Comparison of ENCODE assay signal across 8 cellular contexts in genomic region chr16:30075503-30076275, GRCh38. TPM values are rescaled to one million over a fixed set of nuclear protein-coding genes. Genes with fewer than 3 reads are reported as not detected.
DNase-seq lines count a peak whose midpoint lies in the region; ATAC-seq and TF ChIP-seq lines count a peak whose summit lies in the region.

Gene PPP4C (plus strand): TSS chr16:30075994. CDS start chr16:30076378, 384 bp downstream.

- POLR2A ChIA-PET in activated CD4-positive, alpha-beta T cell treated with anti-CD3 and anti-CD28 coated beads, Interleukin-2, amount 10 ng/mL, durations not matched to agents 7 days and 5 days (lab: Charles Lee), result interaction anchor here (0.6 to 1.8 kb wide), 4 partner anchors 10 to 16 kb away, joined by 3 to 6 read pairs (median 3); partner anchors contain the start of genes ALDOA and TBX6

- H3K4me1 Mint-ChIP-seq in activated CD4-positive, alpha-beta T cell treated with anti-CD3 and anti-CD28 coated beads, Interleukin-2, amount 10 ng/mL, durations not matched to agents 7 days and 5 days, result peaks cover 43% of the 10 kb centered on the region

- peak; percentile 87 for DNase-seq in 8988T
- DNase-seq in NCI-H69 (lab: John Stamatoyannopoulos, UW), result peak; percentile 94
- DNase-seq in activated CD4-positive, alpha-beta T cell treated with anti-CD3 and anti-CD28 coated beads, Interleukin-2, amount 10 ng/mL, durations not matched to agents 7 days and 5 days, result peak; percentile 92
- peak; percentile 90 for DNase-seq in coronary artery (ENCODE audit: low spot score)
- DNase-seq in left lobe of liver (ENCODE audit: low spot score), result peak; percentile 92
- DNase-seq in stimulated activated CD4-positive, alpha-beta T cell treated with anti-CD3 and anti-CD28 coated beads, Interleukin-2, amount 100 ng/mL, for 24 hours, result peak; percentile 89 to 95

- peak within 1 kb of the TSS; percentile 82 to 96 for H3K27ac ChIP-seq in coronary artery

- peak within 1 kb of the TSS; percentile 97 for H3K4me3 ChIP-seq in coronary artery

- CTCF ChIA-PET in activated CD4-positive, alpha-beta T cell treated with anti-CD3 and anti-CD28 coated beads, Interleukin-2, amount 10 ng/mL, durations not matched to agents 7 days and 5 days (lab: Charles Lee), result interaction anchor here (0.7 to 10.6 kb wide), 7 partner anchors 9 to 84 kb away, joined by 3 to 112 read pairs (median 4); partner anchors contain the start of gene TBX6

- no peak for TF ChIP-seq CTCF in coronary artery (IDR thresholded peaks at IDR 0.05)

- H3K4me3 Mint-ChIP-seq in activated CD4-positive, alpha-beta T cell treated with anti-CD3 and anti-CD28 coated beads, Interleukin-2, amount 10 ng/mL, durations not matched to agents 7 days and 5 days, result peak within 1 kb of the TSS; percentile 81

- H3K27ac Mint-ChIP-seq in activated CD4-positive, alpha-beta T cell treated with anti-CD3 and anti-CD28 coated beads, Interleukin-2, amount 10 ng/mL, durations not matched to agents 7 days and 5 days, result peak within 1 kb of the TSS; percentile 91

- no peaks in the 10 kb centered on the region for H3K9me3 Mint-ChIP-seq in activated CD4-positive, alpha-beta T cell treated with anti-CD3 and anti-CD28 coated beads, Interleukin-2, amount 10 ng/mL, durations not matched to agents 7 days and 5 days

- H3K27me3 Mint-ChIP-seq in activated CD4-positive, alpha-beta T cell treated with anti-CD3 and anti-CD28 coated beads, Interleukin-2, amount 10 ng/mL, durations not matched to agents 7 days and 5 days, result no peaks in the 10 kb centered on the region

- H3K36me3 Mint-ChIP-seq in activated CD4-positive, alpha-beta T cell treated with anti-CD3 and anti-CD28 coated beads, Interleukin-2, amount 10 ng/mL, durations not matched to agents 7 days and 5 days (ENCODE audit: low read depth), result peaks cover 39% of the 10 kb centered on the region

- peak; percentile 81 for ATAC-seq in GM18868 (IDR thresholded peaks at IDR 0.05; ENCODE audit: unreplicated experiment)
- peak; percentile 86 for ATAC-seq in HG03354 (IDR thresholded peaks at IDR 0.05; ENCODE audit: poor library complexity, severe bottlenecking, unreplicated experiment)
- ATAC-seq in left lobe of liver, result peak; percentile 95

RNA-seq across cellular contexts. Expression of gene PPP4C, which starts in this region (rescaled TPM):
- total RNA-seq in activated CD4-positive, alpha-beta T cell treated with anti-CD3 and anti-CD28 coated beads, Interleukin-2, amount 10 ng/mL, durations not matched to agents 7 days and 5 days, result 100 to 1,000 TPM; 129 to 136 TPM
- total RNA-seq in left lobe of liver, result 51.0 TPM

Comparison
In these comparisons a context has a peak if more than half of its experiments do, and no peak if none do; other contexts are left out.
1. Peak in every context shown above with its lines: DNase-seq, ATAC-seq, H3K4me3 ChIP-seq and H3K27ac ChIP-seq.